In the genomic region with DNA sequence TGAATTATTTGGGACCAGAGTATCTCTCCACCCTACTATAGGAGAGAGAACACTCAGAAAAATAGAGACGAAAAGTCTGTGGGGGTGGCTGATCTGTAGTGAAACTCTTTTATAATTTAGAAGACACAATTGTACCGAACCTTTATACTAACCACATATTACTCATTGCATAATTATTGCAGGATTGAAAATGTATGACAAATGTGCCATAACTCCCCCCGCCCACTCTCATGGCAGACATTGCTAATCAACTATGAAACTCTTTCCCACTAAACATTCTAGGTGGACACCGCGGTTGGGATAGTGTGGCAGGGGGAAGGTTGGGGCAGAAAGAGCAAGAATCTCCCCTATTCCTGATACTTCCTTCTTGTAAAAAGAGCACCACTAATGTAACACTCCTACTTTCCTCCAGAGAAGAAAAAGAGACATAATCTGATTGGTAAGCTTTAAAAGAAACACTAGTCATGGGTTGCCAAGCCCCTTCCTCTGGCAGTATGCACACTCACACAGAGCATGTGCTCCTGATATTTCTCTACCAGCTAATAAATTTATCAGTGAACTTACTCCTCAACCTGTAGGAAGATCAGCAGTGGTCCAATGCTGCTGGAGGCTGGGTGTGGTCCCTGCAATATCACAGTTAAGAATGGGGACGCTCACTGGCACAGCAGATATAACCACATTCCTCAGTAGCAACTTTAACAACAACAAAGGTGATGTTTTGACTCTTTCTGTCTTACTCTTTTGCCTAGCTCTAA, we compare ENCODE assay signal across 11 cellular contexts. TPM values are rescaled to one million over a fixed set of nuclear protein-coding genes. Genes with fewer than 3 reads are reported as not detected.
DNase-seq lines count a peak whose midpoint lies in the region; ATAC-seq and TF ChIP-seq lines count a peak whose summit lies in the region.
"Had no signal": no experiment of that assay in that cellular context is flagged by ENCODE, and none has a peak within 500 bp of the region (broad histone marks: within the 10 kb centered on the region; RNA-seq: fewer than 3 reads in every experiment).

No MANE protein-coding gene starts in this region.

- H3K79me2 ChIP-seq in HCT116 (ENCODE audit: insufficient read depth, low read length): no peaks in the 10 kb centered on the region

- H3K9me2 ChIP-seq in HCT116 (ENCODE audit: insufficient read depth): no peaks in the 10 kb centered on the region

- DNase-seq in AG10803 (ENCODE audit: low read depth): peak; percentile 48
- DNase-seq in HCT116 (ENCODE audit: low read depth, low spot score): no peak
- DNase-seq in activated CD4-positive, alpha-beta T cell treated with anti-CD3 and anti-CD28 coated beads, Interleukin-2, amount 50 U/mL, for 4 hours: peak; percentile 45 to 48
- peak; percentile 40 to 69 for DNase-seq in foreskin keratinocyte
- DNase-seq in AML-193 (lab: John Stamatoyannopoulos, UW): no peak
- DNase-seq in sciatic nerve (ENCODE audit: low spot score): no peak
- DNase-seq: colonic mucosa, heart left ventricle, KG1 had no signal

- RAD21 ChIA-PET in HCT116 (lab: Charles Lee; ENCODE audit: low non-redundant PET in 1 of 2, low total read pairs in 2 of 2, uncharacterized antibody in 2 of 2, unreplicated experiment in 2 of 2): no interaction called here

- no TSS peak for BruUV-seq in HCT116 (replicated peaks; lab: Mats Ljungman, UMichigan)

- no peaks in the 10 kb centered on the region for H4K20me1 ChIP-seq in HCT116 (ENCODE audit: insufficient read depth)

- intact Hi-C loops in HCT116 (cut with micrococcal nuclease) (no loop called here), sciatic nerve (cut with DNase I) (loop anchor here (5.0 kb wide), 1 partner anchor 985 kb away; no protein-coding TSS in a partner anchor)

- no peak overlapping the region for H3K9ac ChIP-seq in HCT116 (ENCODE audit: low read length)

- H3K9me3 ChIP-seq in HCT116 (ENCODE audit: control insufficient read depth in 1 of 2, insufficient read depth in 1 of 2, low read depth in 1 of 2, low read length in 2 of 2): no peaks in the 10 kb centered on the region
- H3K9me3 ChIP-seq: colonic mucosa, heart left ventricle had no signal

- POLR2A ChIA-PET in HCT116 (lab: Charles Lee): no interaction called here

- H3K27me3 ChIP-seq in HCT116 (ENCODE audit: insufficient read depth, low read length) (no peaks in the 10 kb centered on the region), foreskin keratinocyte (no peaks in the 10 kb centered on the region)
- H3K27me3 ChIP-seq: colonic mucosa, heart left ventricle had no signal

- H3K4me1 ChIP-seq in HCT116 (ENCODE audit: control insufficient read depth in 1 of 2, insufficient read depth in 2 of 2, low read length in 2 of 2): peaks cover 0 to 9% of the 10 kb centered on the region in 2 experiments; a peak in 2 of 4 replicates
- peaks cover 9% of the 10 kb centered on the region for H3K4me1 ChIP-seq in foreskin keratinocyte
- H3K4me1 ChIP-seq: colonic mucosa, heart left ventricle had no signal

- no peaks in the 10 kb centered on the region for H3K36me3 ChIP-seq in HCT116 (ENCODE audit: control insufficient read depth in 1 of 2, insufficient read depth in 2 of 2, low read length in 2 of 2)
- H3K36me3 ChIP-seq: colonic mucosa, heart left ventricle had no signal

- TF ChIP-seq POLR2A in HCT116 (IDR thresholded peaks at IDR 0.05; ENCODE audit: borderline replicate concordance, extremely low read depth, insufficient read depth, insufficient read length): no peak

- H3K4me3 ChIP-seq in AG10803 (ENCODE audit: low read length) (no peak overlapping the region), HCT116 (replicated peaks in 1 of 2; ENCODE audit: low read depth in 1 of 2, low read length in 2 of 2) (no peak overlapping the region)
- H3K4me3 ChIP-seq: colonic mucosa, heart left ventricle had no signal

- H3K27ac ChIP-seq in HCT116 (ENCODE audit: low read depth, low read length) (no peak overlapping the region), foreskin keratinocyte (peak overlapping the region; percentile 64)
- H3K27ac ChIP-seq: colonic mucosa, heart left ventricle had no signal

- TF ChIP-seq CTCF in AG10803 (conservative IDR thresholded peaks at IDR 0.05; ENCODE audit: low read length): no peak
- no peak for TF ChIP-seq CTCF in HCT116 (IDR thresholded peaks at IDR 0.05 in 2 of 3, conservative IDR thresholded peaks at IDR 0.05 in 1 of 3; ENCODE audit: borderline replicate concordance in 1 of 3, insufficient read depth in 1 of 3, low read depth in 2 of 3, low read length in 2 of 3)
- TF ChIP-seq CTCF in foreskin keratinocyte (conservative IDR thresholded peaks at IDR 0.05): no peak

- no peak for TF ChIP-seq RAD21 in HCT116 (IDR thresholded peaks at IDR 0.05; ENCODE audit: low read depth)

- peak overlapping the region; percentile 86 for H2AFZ ChIP-seq in HCT116 (ENCODE audit: low read depth, low read length, poor library complexity, severe bottlenecking)

- ATAC-seq in HCT116: no peak
- peak; percentile 87 for ATAC-seq in foreskin keratinocyte
- no peak for ATAC-seq in GM19023 (IDR thresholded peaks at IDR 0.05; ENCODE audit: unreplicated experiment)
- ATAC-seq in HG02571 (IDR thresholded peaks at IDR 0.05; ENCODE audit: unreplicated experiment): no peak
- ATAC-seq in sciatic nerve: no peak
- ATAC-seq: heart left ventricle had no signal

- peak overlapping the region; percentile 24; the same call in 1 of the 2 replicates for H3K4me2 ChIP-seq in HCT116 (ENCODE audit: low read length)

- CTCF ChIA-PET in HCT116 (lab: Charles Lee): interaction anchor here (2.2 kb wide), 1 partner anchor 14 kb away, joined by 12 read pairs; no protein-coding TSS in a partner anchor

TF ChIP-seq in HCT116, 20 proteins besides CTCF, POLR2A, EP300 and RAD21:
- TF ChIP-seq ZFX (IDR thresholded peaks at IDR 0.05): no peak
- no peak for TF ChIP-seq SRF (IDR thresholded peaks at IDR 0.05; ENCODE audit: low read depth)

RNA-seq across cellular contexts. Expression of a gene that starts 18.7 kb away (rescaled TPM):
- total RNA-seq in HCT116 (2021; ENCODE audit: unreplicated experiment): 4.7 TPM
- 0.59 and 0.91 TPM in 2 replicates for polyA plus RNA-seq in HCT116 (2012)
- total RNA-seq in foreskin keratinocyte: 11.0 and 12.2 TPM in 2 replicates
- 2.0 and 2.6 TPM in 2 replicates for polyA plus RNA-seq in foreskin keratinocyte
- 63.8 TPM for total RNA-seq in sciatic nerve

Comparison
In these comparisons a context has a peak if more than half of its experiments do, and no peak if none do; other contexts are left out.
1. DNase-seq: peak in AG10803 (single experiment), activated CD4-positive, alpha-beta T cell treated with anti-CD3 and anti-CD28 coated beads, Interleukin-2, amount 50 U/mL, for 4 hours (2 of 2) and foreskin keratinocyte (2 of 2); none in HCT116 (single experiment), AML-193 (0 of 2) and sciatic nerve (single experiment).